In genomic region chr7:6315786-6316185, GRCh38 we compare ENCODE assay signal across 19 cellular contexts. TPM values are rescaled to one million over a fixed set of nuclear protein-coding genes. Genes with fewer than 3 reads are reported as not detected.
DNase-seq lines count a peak whose midpoint lies in the region; ATAC-seq and TF ChIP-seq lines count a peak whose summit lies in the region.
"Had no signal": no experiment of that assay in that cellular context is flagged by ENCODE, and none has a peak within 500 bp of the region (broad histone marks: within the 10 kb centered on the region; RNA-seq: fewer than 3 reads in every experiment).

No MANE protein-coding gene starts in this region.

- ATAC-seq in foreskin keratinocyte = no peak
- ATAC-seq: CD8-positive, alpha-beta T cell had no signal

- H3K27ac ChIP-seq in BLaER1 (peak overlapping the region; percentile 22; the same call in 1 of the 2 replicates), OCI-LY7 (ENCODE audit: low read depth, low read length, poor library complexity, severe bottlenecking) (no peak overlapping the region), fibroblast of lung (ENCODE audit: insufficient read depth, low read length) (no peak overlapping the region), skeletal muscle tissue (ENCODE audit: low read depth, low read length) (peak overlapping the region; percentile 30), foreskin keratinocyte (no peak overlapping the region), thyroid gland (no peak overlapping the region)
- H3K27ac ChIP-seq: GM23248 had no signal

- BruUV-seq in OCI-LY7 (replicated peaks; lab: Mats Ljungman, UMichigan) = no TSS peak

- H3K36me3 ChIP-seq in BLaER1 = no peaks in the 10 kb centered on the region
- no peaks in the 10 kb centered on the region for H3K36me3 ChIP-seq in OCI-LY7 (ENCODE audit: insufficient read depth, low read length)
- H3K36me3 ChIP-seq in fibroblast of lung (ENCODE audit: control insufficient read depth, insufficient read depth, low read length) = no peaks in the 10 kb centered on the region
- H3K36me3 ChIP-seq in skeletal muscle tissue (ENCODE audit: control insufficient read depth in 3 of 3, insufficient read depth in 3 of 3, low read length in 3 of 3) = no peaks in the 10 kb centered on the region
- H3K36me3 ChIP-seq in thyroid gland = no peaks in the 10 kb centered on the region
- H3K36me3 ChIP-seq: BE2C had no signal

- TF ChIP-seq CTCF in OCI-LY7 (conservative IDR thresholded peaks at IDR 0.05; ENCODE audit: low read length) = no peak
- no peak for TF ChIP-seq CTCF in fibroblast of lung (conservative IDR thresholded peaks at IDR 0.05 in 1 of 2, IDR thresholded peaks at IDR 0.05 in 1 of 2; ENCODE audit: low read depth in 1 of 2, low read length in 2 of 2)
- TF ChIP-seq CTCF in foreskin keratinocyte (conservative IDR thresholded peaks at IDR 0.05) = no peak
- TF ChIP-seq CTCF in thyroid gland (IDR thresholded peaks at IDR 0.05) = no peak

- intact Hi-C loops in OCI-LY7 (cut with micrococcal nuclease; ENCODE audit: unreplicated experiment) = no loop called here
- intact Hi-C loops in thyroid gland (cut with DNase I) = no loop called here

- POLR2A ChIA-PET in OCI-LY7 (lab: Charles Lee) = interaction anchor here (0.5 kb wide), 1 partner anchor 413 kb away, joined by 5 read pairs; no protein-coding TSS in a partner anchor

- H3K4me1 ChIP-seq in BLaER1 (peaks cover 33% of the 10 kb centered on the region), OCI-LY7 (ENCODE audit: insufficient read depth, low read length, poor library complexity, severe bottlenecking) (no peaks in the 10 kb centered on the region), fibroblast of lung (ENCODE audit: control insufficient read depth, extremely low read depth, insufficient read depth, low read length) (peaks cover 4% of the 10 kb centered on the region), skeletal muscle tissue (ENCODE audit: control insufficient read depth in 3 of 3, insufficient read depth in 3 of 3, low read length in 3 of 3) (peaks cover 5 to 9% (median 6%) of the 10 kb centered on the region in 3 donors), foreskin keratinocyte (no peaks in the 10 kb centered on the region), thyroid gland (peaks cover 5 to 10% of the 10 kb centered on the region in 2 donors)
- H3K4me1 ChIP-seq: BE2C had no signal

- TF ChIP-seq POLR2A in thyroid gland (IDR thresholded peaks at IDR 0.05) = no peak

- H3K9me3 ChIP-seq in BLaER1 = no peaks in the 10 kb centered on the region
- no peaks in the 10 kb centered on the region for H3K9me3 ChIP-seq in OCI-LY7 (ENCODE audit: low read length)
- no peaks in the 10 kb centered on the region for H3K9me3 ChIP-seq in fibroblast of lung (ENCODE audit: control insufficient read depth, insufficient read depth, low read depth, low read length)
- no peaks in the 10 kb centered on the region for H3K9me3 ChIP-seq in skeletal muscle tissue (ENCODE audit: control insufficient read depth in 3 of 3, low read length in 3 of 3)
- H3K9me3 ChIP-seq in thyroid gland = no peaks in the 10 kb centered on the region
- H3K9me3 ChIP-seq: BE2C had no signal

- WGBS in thyroid gland, 2 donors = 72 to 76% methylated on average over 8 of the region's 8 CpGs

- CTCF ChIA-PET in OCI-LY7 (lab: Charles Lee; ENCODE audit: unreplicated experiment) = no interaction called here

- H3K4me2 ChIP-seq in BLaER1 (no peak overlapping the region), OCI-LY7 (ENCODE audit: low read length) (no peak overlapping the region), fibroblast of lung (ENCODE audit: extremely low read depth, insufficient read depth, low read length) (no peak overlapping the region)

- H3K79me2 ChIP-seq in OCI-LY7 (ENCODE audit: insufficient read depth, low read depth, low read length) = no peaks in the 10 kb centered on the region
- no peaks in the 10 kb centered on the region for H3K79me2 ChIP-seq in fibroblast of lung (ENCODE audit: control insufficient read depth, insufficient read depth, low read length)

- no peak overlapping the region for H3K9ac ChIP-seq in BLaER1
- no peak overlapping the region for H3K9ac ChIP-seq in fibroblast of lung (ENCODE audit: insufficient read depth, low read length)
- H3K9ac ChIP-seq in skeletal muscle tissue (ENCODE audit: low read depth in 1 of 3, low read length in 3 of 3) = no peak overlapping the region
- H3K9ac ChIP-seq: GM23248 had no signal

- peak overlapping the region; percentile 67; the same call in 1 of the 2 replicates for H2AFZ ChIP-seq in OCI-LY7 (ENCODE audit: low read length)
- H2AFZ ChIP-seq in fibroblast of lung (ENCODE audit: low read length) = peak overlapping the region; percentile 35
- H2AFZ ChIP-seq: GM23248 had no signal

- H3K27me3 ChIP-seq in BLaER1 = no peaks in the 10 kb centered on the region
- H3K27me3 ChIP-seq in fibroblast of lung (ENCODE audit: control insufficient read depth, insufficient read depth, low read length) = no peaks in the 10 kb centered on the region
- no peaks in the 10 kb centered on the region for H3K27me3 ChIP-seq in skeletal muscle tissue (ENCODE audit: control insufficient read depth in 3 of 3, insufficient read depth in 3 of 3, low read length in 3 of 3)
- H3K27me3 ChIP-seq in foreskin keratinocyte = no peaks in the 10 kb centered on the region
- H3K27me3 ChIP-seq in thyroid gland = no peaks in the 10 kb centered on the region
- H3K27me3 ChIP-seq: BE2C had no signal

- no peaks in the 10 kb centered on the region for H3K9me2 ChIP-seq in OCI-LY7 (ENCODE audit: insufficient read depth, low read length)

- DNase-seq in OCI-LY7 (ENCODE audit: low spot score) (no peak), fibroblast of lung (ENCODE audit: low read depth in 2 of 2) (no peak), foreskin keratinocyte (no peak), thyroid gland (no peak)
- DNase-seq in stimulated activated CD4-positive, alpha-beta T cell treated with anti-CD3 and anti-CD28 coated beads, Interleukin-2, amount 100 ng/mL, for 48 hours = no peak
- DNase-seq: BE2C; CD8-positive, alpha-beta T cell; DND-41; GM23248; HCEC 1CT; IMR-90; Kasumi-1; NCI-H1105 treated with DMSO at 0.1 percent for 48 hours; NCI-H1694 treated with DMSO at 0.1 percent for 48 hours; NCI-H2107; NCI-H226; NCI-H524 treated with DMSO at 0.1 percent for 48 hours had no signal

- H3K4me3 ChIP-seq in BLaER1 (no peak overlapping the region), OCI-LY7 (ENCODE audit: low read depth, low read length, poor library complexity, severe bottlenecking) (no peak overlapping the region), fibroblast of lung (replicated peaks in 1 of 4; ENCODE audit: control extremely low read depth in 1 of 4, insufficient read depth in 1 of 4, low read depth in 3 of 4, low read length in 4 of 4) (no peak overlapping the region), skeletal muscle tissue (ENCODE audit: low read length in 3 of 3) (no peak overlapping the region), thyroid gland (replicated peaks in 1 of 3) (no peak overlapping the region)
- H3K4me3 ChIP-seq: GM23248 had no signal

- H4K20me1 ChIP-seq in BLaER1 (no peaks in the 10 kb centered on the region), OCI-LY7 (ENCODE audit: insufficient read depth, low read length) (no peaks in the 10 kb centered on the region), fibroblast of lung (ENCODE audit: control insufficient read depth, extremely low read depth, insufficient read depth, low read length) (no peaks in the 10 kb centered on the region)

RNA-seq across cellular contexts. Expression of gene FAM220A, which starts 33.0 kb away (rescaled TPM):
- total RNA-seq in OCI-LY7 (2014; rRNA removed; shearing (Covaris generic)) = 13.9 and 15.8 TPM in 2 replicates
- 20.0 and 28.7 TPM in 2 replicates for total RNA-seq in OCI-LY7 (2022)
- 19.8 and 20.1 TPM in 2 replicates for total RNA-seq in fibroblast of lung
- 15.5 and 22.5 TPM in 2 replicates for polyA plus RNA-seq in fibroblast of lung
- 12.4 and 15.3 TPM in 2 replicates for polyA plus RNA-seq in fibroblast of lung (2012)
- 4.8 and 8.0 TPM in 2 replicates for polyA minus RNA-seq in fibroblast of lung (ENCODE audit: low replicate concordance)
- 16.2 TPM for total RNA-seq in skeletal muscle tissue
- 13.2 and 15.5 TPM in 2 replicates for total RNA-seq in foreskin keratinocyte
- polyA plus RNA-seq in foreskin keratinocyte = 9.6 and 10.0 TPM in 2 replicates
- total RNA-seq in thyroid gland = 10 to 100 TPM; 14.3 to 26.6 (median 20.8) TPM

RNA-seq across cellular contexts. Expression of gene CYTH3, which starts 43.4 kb away (rescaled TPM):
- 3.3 and 3.7 TPM in 2 replicates for total RNA-seq in OCI-LY7 (2014; rRNA removed; shearing (Covaris generic))
- 4.7 and 5.0 TPM in 2 replicates for total RNA-seq in OCI-LY7 (2022)
- 24.4 and 39.1 TPM in 2 replicates for total RNA-seq in fibroblast of lung
- polyA plus RNA-seq in fibroblast of lung = 38.6 and 73.3 TPM in 2 replicates
- 26.6 and 66.0 TPM in 2 replicates for polyA plus RNA-seq in fibroblast of lung (2012)
- 44.2 and 57.2 TPM in 2 replicates for polyA minus RNA-seq in fibroblast of lung (ENCODE audit: low replicate concordance)
- 19.3 TPM for total RNA-seq in skeletal muscle tissue
- 35.7 and 38.0 TPM in 2 replicates for total RNA-seq in foreskin keratinocyte
- polyA plus RNA-seq in foreskin keratinocyte = 16.2 and 19.7 TPM in 2 replicates
- 10 to 100 TPM; 41.0 to 75.5 (median 56.7) TPM for total RNA-seq in thyroid gland

RNA-seq across cellular contexts. Expression of gene RAC1, which starts 58.5 kb away (rescaled TPM):
- 56.1 and 70.6 TPM in 2 replicates for total RNA-seq in OCI-LY7 (2014; rRNA removed; shearing (Covaris generic))
- total RNA-seq in OCI-LY7 (2022) (211 and 230 TPM in 2 replicates), fibroblast of lung (39.3 and 55.8 TPM in 2 replicates), skeletal muscle tissue (30.8 TPM), foreskin keratinocyte (272 and 304 TPM in 2 replicates), thyroid gland (100 to 1,000 TPM; 141 to 284 (median 180) TPM)
- polyA plus RNA-seq in fibroblast of lung (685 and 743 TPM in 2 replicates), foreskin keratinocyte (387 and 487 TPM in 2 replicates)
- 345 and 425 TPM in 2 replicates for polyA plus RNA-seq in fibroblast of lung (2012)
- 118 and 158 TPM in 2 replicates for polyA minus RNA-seq in fibroblast of lung (ENCODE audit: low replicate concordance)

Comparison
In these comparisons a context has a peak if more than half of its experiments do, and no peak if none do; other contexts are left out.
1. H3K27ac ChIP-seq: peak in BLaER1 (single experiment) and skeletal muscle tissue (single experiment); none in OCI-LY7 (single experiment), fibroblast of lung (single experiment), foreskin keratinocyte (single experiment) and thyroid gland (0 of 3).